Comparison of ENCODE assay signal across 23 cellular contexts in genomic region chr1:226076378-226076777, GRCh38.
"Had no signal": no experiment of that assay in that cellular context is flagged by ENCODE, and none has a peak within 500 bp of the region (broad histone marks: within the 10 kb centered on the region; RNA-seq: fewer than 3 reads in every experiment).

No MANE protein-coding gene starts in this region.

- H3K4me1 Mint-ChIP-seq: activated naive CD4-positive, alpha-beta T cell treated with anti-CD3 and anti-CD28 coated beads, Interleukin-2, amount 10 ng/mL, durations not matched to agents 7 days and 5 days had no signal

- H3K9me3 Mint-ChIP-seq: activated naive CD4-positive, alpha-beta T cell treated with anti-CD3 and anti-CD28 coated beads, Interleukin-2, amount 10 ng/mL, durations not matched to agents 7 days and 5 days; activated T-helper 1 cell treated with anti-CD3 and anti-CD28 coated beads, Interleukin-12 subunit alpha, Interleukin-12 subunit beta, Interleukin-2, Interleukin-4 antibody, amounts not matched to agents 30 ng/mL and 10 ng/mL and 1 ng/mL, durations not matched to agents 14 hours and 24 hours and 36 hours; natural killer cell had no signal

- H3K27ac Mint-ChIP-seq: activated naive CD4-positive, alpha-beta T cell treated with anti-CD3 and anti-CD28 coated beads, Interleukin-2, amount 10 ng/mL, durations not matched to agents 7 days and 5 days; activated T-helper 1 cell treated with anti-CD3 and anti-CD28 coated beads, Interleukin-12 subunit alpha, Interleukin-12 subunit beta, Interleukin-2, Interleukin-4 antibody, amounts not matched to agents 30 ng/mL and 10 ng/mL and 1 ng/mL, durations not matched to agents 14 hours and 24 hours and 36 hours had no signal

- H3K27ac ChIP-seq: heart right ventricle, lower lobe of right lung, stomach, thyroid gland, upper lobe of left lung, vagina had no signal

- H3K9me3 ChIP-seq: heart right ventricle, lower lobe of right lung, stomach, thyroid gland, upper lobe of left lung, vagina had no signal

- H3K4me1 ChIP-seq: lower lobe of right lung, thyroid gland, vagina had no signal

- ATAC-seq: esophagus mucosa, heart right ventricle, left lobe of liver, right cardiac atrium had no signal

- DNase-seq: activated CD4-positive, alpha-beta T cell treated with anti-CD3 and anti-CD28 coated beads for 4 hours; activated CD4-positive, alpha-beta T cell treated with anti-CD3 and anti-CD28 coated beads, Interleukin-2, amount 50 U/mL, for 4 hours; activated effector memory CD4-positive, alpha-beta T cell treated with anti-CD3 and anti-CD28 coated beads, Interleukin-2, amount 50 U/mL, for 16 hours; activated naive CD4-positive, alpha-beta T cell treated with anti-CD3 and anti-CD28 coated beads, Interleukin-2, amount 10 ng/mL, durations not matched to agents 7 days and 5 days; activated T-cell treated with anti-CD3 and anti-CD28 coated beads for 4 hours; amniotic stem cell; central memory CD4-positive, alpha-beta T cell; foreskin melanocyte; heart right ventricle; lower lobe of right lung; mesenchymal stem cell; natural killer cell; posterior cingulate gyrus; right cardiac atrium; stimulated activated CD4-positive, alpha-beta T cell treated with anti-CD3 and anti-CD28 coated beads, Interleukin-2, amount 100 ng/mL, for 48 hours; stomach; T-helper 2 cell; thyroid gland; upper lobe of left lung had no signal

- H3K27me3 ChIP-seq: heart right ventricle, stomach, thyroid gland, upper lobe of left lung, vagina had no signal

- H3K4me3 ChIP-seq: heart right ventricle, lower lobe of right lung, stomach, thyroid gland, upper lobe of left lung, vagina had no signal

- H3K4me3 Mint-ChIP-seq: activated naive CD4-positive, alpha-beta T cell treated with anti-CD3 and anti-CD28 coated beads, Interleukin-2, amount 10 ng/mL, durations not matched to agents 7 days and 5 days; activated T-helper 1 cell treated with anti-CD3 and anti-CD28 coated beads, Interleukin-12 subunit alpha, Interleukin-12 subunit beta, Interleukin-2, Interleukin-4 antibody, amounts not matched to agents 30 ng/mL and 10 ng/mL and 1 ng/mL, durations not matched to agents 14 hours and 24 hours and 36 hours; natural killer cell had no signal
